Comparison of ENCODE assay signal across 11 cellular contexts in the genomic region with DNA sequence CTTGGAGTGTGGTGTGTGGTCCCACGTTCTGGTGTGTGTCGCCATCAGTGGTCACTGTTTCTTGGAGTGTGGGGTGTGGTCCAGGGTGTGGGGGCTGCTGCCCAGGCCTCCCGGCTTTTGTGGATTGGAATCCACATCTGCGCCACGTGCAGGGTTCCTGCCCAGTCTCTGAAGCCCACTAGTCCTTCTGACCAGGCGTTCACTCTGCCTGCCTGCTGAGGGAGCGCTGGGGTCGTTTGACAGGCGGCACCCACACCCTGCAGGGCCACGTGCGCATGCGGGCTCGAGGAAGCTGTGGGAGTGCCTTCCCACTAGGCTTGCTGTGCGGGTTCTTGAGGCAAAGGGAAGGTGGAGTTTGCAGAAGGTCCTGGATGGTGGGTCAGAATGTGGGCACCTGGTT. TPM values are rescaled to one million over a fixed set of nuclear protein-coding genes. Genes with fewer than 3 reads are reported as not detected.
DNase-seq lines count a peak whose midpoint lies in the region; ATAC-seq and TF ChIP-seq lines count a peak whose summit lies in the region.
"Had no signal": no experiment of that assay in that cellular context is flagged by ENCODE, and none has a peak within 500 bp of the region (broad histone marks: within the 10 kb centered on the region; RNA-seq: fewer than 3 reads in every experiment).

No MANE protein-coding gene starts in this region.

- no peaks in the 10 kb centered on the region for H3K27me3 ChIP-seq in lower lobe of right lung (ENCODE audit: low read depth)

- peaks cover 62% of the 10 kb centered on the region for H3K4me1 Mint-ChIP-seq in activated CD4-positive, alpha-beta T cell treated with anti-CD3 and anti-CD28 coated beads for 36 hours
- peaks cover 46% of the 10 kb centered on the region for H3K4me1 Mint-ChIP-seq in activated CD4-positive, alpha-beta T cell treated with anti-CD3 and anti-CD28 coated beads, Interleukin-2, amount 10 ng/mL, durations not matched to agents 7 days and 5 days
- H3K4me1 Mint-ChIP-seq in activated T-helper 17 cell treated with anti-CD3 and anti-CD28 coated beads, Interleukin-2, amount 50 U/mL, for 72 hours: peaks cover 25% of the 10 kb centered on the region
- H3K4me1 Mint-ChIP-seq in stimulated activated memory B cell treated with anti-CD40 and anti-IgM and Interleukin-4, amounts not matched to agents 10 μg/mL and 1 μg/mL and 100 μg/mL, for 72 hours: peaks cover 85% of the 10 kb centered on the region

- H3K36me3 Mint-ChIP-seq in activated CD4-positive, alpha-beta T cell treated with anti-CD3 and anti-CD28 coated beads for 36 hours (ENCODE audit: low read depth): peaks cover 5% of the 10 kb centered on the region
- peaks cover 9% of the 10 kb centered on the region for H3K36me3 Mint-ChIP-seq in activated CD4-positive, alpha-beta T cell treated with anti-CD3 and anti-CD28 coated beads, Interleukin-2, amount 10 ng/mL, durations not matched to agents 7 days and 5 days (ENCODE audit: low read depth)
- H3K36me3 Mint-ChIP-seq in activated T-helper 17 cell treated with anti-CD3 and anti-CD28 coated beads, Interleukin-2, amount 50 U/mL, for 72 hours (ENCODE audit: low read depth): no peaks in the 10 kb centered on the region
- peaks cover 23% of the 10 kb centered on the region for H3K36me3 Mint-ChIP-seq in stimulated activated memory B cell treated with anti-CD40 and anti-IgM and Interleukin-4, amounts not matched to agents 10 μg/mL and 1 μg/mL and 100 μg/mL, for 72 hours

- peak overlapping the region; percentile 44 for H3K4me3 Mint-ChIP-seq in activated CD4-positive, alpha-beta T cell treated with anti-CD3 and anti-CD28 coated beads for 36 hours
- H3K4me3 Mint-ChIP-seq in activated CD4-positive, alpha-beta T cell treated with anti-CD3 and anti-CD28 coated beads, Interleukin-2, amount 10 ng/mL, durations not matched to agents 7 days and 5 days: no peak overlapping the region
- peak overlapping the region; percentile 9 for H3K4me3 Mint-ChIP-seq in activated T-helper 17 cell treated with anti-CD3 and anti-CD28 coated beads, Interleukin-2, amount 50 U/mL, for 72 hours
- peak overlapping the region; percentile 60 for H3K4me3 Mint-ChIP-seq in stimulated activated memory B cell treated with anti-CD40 and anti-IgM and Interleukin-4, amounts not matched to agents 10 μg/mL and 1 μg/mL and 100 μg/mL, for 72 hours

- intact Hi-C loops in activated CD4-positive, alpha-beta T cell treated with anti-CD3 and anti-CD28 coated beads for 36 hours (cut with DNase I, micrococcal nuclease): loop anchor here in 1 of 2 experiments (2.0 kb wide), 2 partner anchors 14 to 28 kb away; no protein-coding TSS in a partner anchor
- intact Hi-C loops in lower lobe of right lung (cut with DNase I): no loop called here

- no peak for ATAC-seq in activated CD4-positive, alpha-beta T cell treated with anti-CD3 and anti-CD28 coated beads for 36 hours
- no peak for ATAC-seq in activated T-helper 17 cell treated with anti-CD3 and anti-CD28 coated beads, Interleukin-2, amount 50 U/mL, for 72 hours (replicated peaks)
- peak; percentile 3 to 15 for ATAC-seq in lower lobe of right lung
- ATAC-seq in stimulated activated memory B cell treated with anti-CD40 and anti-IgM and Interleukin-4, amounts not matched to agents 10 μg/mL and 1 μg/mL and 100 μg/mL, for 72 hours: no peak

- no peaks in the 10 kb centered on the region for H3K9me3 ChIP-seq in lower lobe of right lung
- H3K9me3 ChIP-seq: SK-N-SH had no signal

- no peaks in the 10 kb centered on the region for H3K27me3 Mint-ChIP-seq in activated CD4-positive, alpha-beta T cell treated with anti-CD3 and anti-CD28 coated beads for 36 hours
- no peaks in the 10 kb centered on the region for H3K27me3 Mint-ChIP-seq in activated CD4-positive, alpha-beta T cell treated with anti-CD3 and anti-CD28 coated beads, Interleukin-2, amount 10 ng/mL, durations not matched to agents 7 days and 5 days
- H3K27me3 Mint-ChIP-seq in activated T-helper 17 cell treated with anti-CD3 and anti-CD28 coated beads, Interleukin-2, amount 50 U/mL, for 72 hours: no peaks in the 10 kb centered on the region
- no peaks in the 10 kb centered on the region for H3K27me3 Mint-ChIP-seq in stimulated activated memory B cell treated with anti-CD40 and anti-IgM and Interleukin-4, amounts not matched to agents 10 μg/mL and 1 μg/mL and 100 μg/mL, for 72 hours

- DNase-seq in activated CD4-positive, alpha-beta T cell treated with anti-CD3 and anti-CD28 coated beads for 36 hours: no peak
- DNase-seq in activated CD4-positive, alpha-beta T cell treated with anti-CD3 and anti-CD28 coated beads, Interleukin-2, amount 10 ng/mL, durations not matched to agents 7 days and 5 days: no peak
- DNase-seq in lower lobe of right lung (no peak), germinal center (ENCODE audit: low spot score) (no peak), cerebellum (ENCODE audit: low spot score) (no peak), amygdala (lab: John Stamatoyannopoulos, UW) (no peak)
- DNase-seq: activated CD8-positive, alpha-beta memory T cell treated with anti-CD3 and anti-CD28 coated beads for 24 hours; NCI-H1417 treated with DMSO at 0.1 percent for 48 hours; SK-N-SH had no signal

- H3K36me3 ChIP-seq in lower lobe of right lung: no peaks in the 10 kb centered on the region

- no peak for TF ChIP-seq CTCF in lower lobe of right lung (IDR thresholded peaks at IDR 0.05)

- H3K27ac ChIP-seq in lower lobe of right lung: peak overlapping the region; percentile 82

- H3K4me1 ChIP-seq in lower lobe of right lung: peaks cover 93% of the 10 kb centered on the region

- CTCF ChIA-PET in activated CD4-positive, alpha-beta T cell treated with anti-CD3 and anti-CD28 coated beads for 36 hours (lab: Charles Lee): no interaction called here
- CTCF ChIA-PET in activated CD4-positive, alpha-beta T cell treated with anti-CD3 and anti-CD28 coated beads, Interleukin-2, amount 10 ng/mL, durations not matched to agents 7 days and 5 days (lab: Charles Lee): no interaction called here

- peak overlapping the region; percentile 38 for H3K27ac Mint-ChIP-seq in activated CD4-positive, alpha-beta T cell treated with anti-CD3 and anti-CD28 coated beads for 36 hours
- H3K27ac Mint-ChIP-seq in activated CD4-positive, alpha-beta T cell treated with anti-CD3 and anti-CD28 coated beads, Interleukin-2, amount 10 ng/mL, durations not matched to agents 7 days and 5 days: no peak overlapping the region
- H3K27ac Mint-ChIP-seq in activated T-helper 17 cell treated with anti-CD3 and anti-CD28 coated beads, Interleukin-2, amount 50 U/mL, for 72 hours: peak overlapping the region; percentile 69
- H3K27ac Mint-ChIP-seq in stimulated activated memory B cell treated with anti-CD40 and anti-IgM and Interleukin-4, amounts not matched to agents 10 μg/mL and 1 μg/mL and 100 μg/mL, for 72 hours: peak overlapping the region; percentile 90

- POLR2A ChIA-PET in activated CD4-positive, alpha-beta T cell treated with anti-CD3 and anti-CD28 coated beads for 36 hours (lab: Charles Lee): no interaction called here
- POLR2A ChIA-PET in activated CD4-positive, alpha-beta T cell treated with anti-CD3 and anti-CD28 coated beads, Interleukin-2, amount 10 ng/mL, durations not matched to agents 7 days and 5 days (lab: Charles Lee): no interaction called here

- no peaks in the 10 kb centered on the region for H3K9me3 Mint-ChIP-seq in activated CD4-positive, alpha-beta T cell treated with anti-CD3 and anti-CD28 coated beads for 36 hours (ENCODE audit: low read depth)
- H3K9me3 Mint-ChIP-seq in activated CD4-positive, alpha-beta T cell treated with anti-CD3 and anti-CD28 coated beads, Interleukin-2, amount 10 ng/mL, durations not matched to agents 7 days and 5 days: peaks cover 7% of the 10 kb centered on the region
- no peaks in the 10 kb centered on the region for H3K9me3 Mint-ChIP-seq in activated T-helper 17 cell treated with anti-CD3 and anti-CD28 coated beads, Interleukin-2, amount 50 U/mL, for 72 hours
- H3K9me3 Mint-ChIP-seq in stimulated activated memory B cell treated with anti-CD40 and anti-IgM and Interleukin-4, amounts not matched to agents 10 μg/mL and 1 μg/mL and 100 μg/mL, for 72 hours: no peaks in the 10 kb centered on the region

- no peak overlapping the region for H3K4me3 ChIP-seq in lower lobe of right lung

RNA-seq across cellular contexts. Expression of a gene that starts 51.4 kb away (rescaled TPM):
- 1 to 10 TPM; 8.1 to 9.3 TPM for total RNA-seq in activated CD4-positive, alpha-beta T cell treated with anti-CD3 and anti-CD28 coated beads for 36 hours
- total RNA-seq in activated CD4-positive, alpha-beta T cell treated with anti-CD3 and anti-CD28 coated beads, Interleukin-2, amount 10 ng/mL, durations not matched to agents 7 days and 5 days: 1 to 10 TPM; 9.1 to 9.9 TPM
- total RNA-seq in activated T-helper 17 cell treated with anti-CD3 and anti-CD28 coated beads, Interleukin-2, amount 50 U/mL, for 72 hours: 1 to 10 TPM; 4.3 to 5.6 TPM
- total RNA-seq in lower lobe of right lung (34.1 TPM), cerebellum (18.7 TPM)

Comparison
In these comparisons a context has a peak if more than half of its experiments do, and no peak if none do; other contexts are left out.
1. ATAC-seq: peak in lower lobe of right lung (2 of 2); none in activated CD4-positive, alpha-beta T cell treated with anti-CD3 and anti-CD28 coated beads for 36 hours (single experiment), activated T-helper 17 cell treated with anti-CD3 and anti-CD28 coated beads, Interleukin-2, amount 50 U/mL, for 72 hours (single experiment) and stimulated activated memory B cell treated with anti-CD40 and anti-IgM and Interleukin-4, amounts not matched to agents 10 μg/mL and 1 μg/mL and 100 μg/mL, for 72 hours (single experiment).